Comparison of ENCODE assay signal across 1 cellular context in the genomic region with DNA sequence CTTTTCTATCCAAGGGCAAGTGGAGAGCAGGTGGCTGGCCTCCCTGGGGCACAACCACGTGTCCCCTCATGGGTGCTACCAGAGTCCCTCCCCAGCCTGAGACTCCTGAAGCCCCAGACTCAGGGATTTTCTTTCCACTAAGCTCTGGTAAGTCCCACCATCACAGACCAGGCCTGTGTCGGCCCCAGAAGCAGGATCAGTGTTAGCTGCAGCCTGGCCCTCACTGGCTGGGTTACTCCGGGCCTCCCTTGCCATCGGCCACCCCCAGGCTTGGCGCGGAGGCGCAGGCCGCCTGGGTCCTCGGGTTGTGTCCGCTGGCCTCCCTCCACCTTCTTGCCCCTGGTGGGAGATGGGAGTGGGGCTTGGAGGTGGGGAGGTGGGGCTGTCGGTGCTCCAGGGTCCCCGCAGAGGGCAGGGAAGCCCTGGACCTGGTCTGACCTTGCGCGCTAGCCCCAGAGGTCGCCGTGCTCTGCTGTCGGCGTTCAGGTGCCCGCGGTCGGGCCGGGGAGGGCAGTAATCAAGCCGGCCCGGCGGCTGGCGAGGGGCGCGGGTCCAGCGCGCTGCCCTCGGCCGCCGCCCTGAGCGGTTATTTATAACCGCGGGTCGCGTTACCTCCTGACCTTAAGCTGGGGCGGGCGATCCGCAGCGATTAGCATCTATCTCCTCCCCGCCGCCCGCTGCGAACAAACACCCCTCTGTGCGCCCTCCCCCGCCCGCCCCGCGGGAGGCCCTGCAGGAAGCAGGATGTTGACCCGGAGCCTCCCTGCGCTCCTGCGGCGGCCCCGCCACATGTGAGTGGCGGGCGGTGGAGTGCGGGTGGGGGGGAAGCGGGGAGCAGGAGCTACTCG.
TF ChIP-seq lines count a peak whose summit lies in the region.

No MANE protein-coding gene starts in this region.

TF ChIP-seq in K562, 482 proteins besides CTCF, POLR2A, EP300 and RAD21 (continued from another document and continues in another):
- TF ChIP-seq, protein P1, sequence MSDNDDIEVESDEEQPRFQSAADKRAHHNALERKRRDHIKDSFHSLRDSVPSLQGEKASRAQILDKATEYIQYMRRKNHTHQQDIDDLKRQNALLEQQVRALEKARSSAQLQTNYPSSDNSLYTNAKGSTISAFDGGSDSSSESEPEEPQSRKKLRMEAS (CRISPR knock-in tag; IDR thresholded peaks at IDR 0.05) = peak; percentile 59
- TF ChIP-seq, protein P2, sequence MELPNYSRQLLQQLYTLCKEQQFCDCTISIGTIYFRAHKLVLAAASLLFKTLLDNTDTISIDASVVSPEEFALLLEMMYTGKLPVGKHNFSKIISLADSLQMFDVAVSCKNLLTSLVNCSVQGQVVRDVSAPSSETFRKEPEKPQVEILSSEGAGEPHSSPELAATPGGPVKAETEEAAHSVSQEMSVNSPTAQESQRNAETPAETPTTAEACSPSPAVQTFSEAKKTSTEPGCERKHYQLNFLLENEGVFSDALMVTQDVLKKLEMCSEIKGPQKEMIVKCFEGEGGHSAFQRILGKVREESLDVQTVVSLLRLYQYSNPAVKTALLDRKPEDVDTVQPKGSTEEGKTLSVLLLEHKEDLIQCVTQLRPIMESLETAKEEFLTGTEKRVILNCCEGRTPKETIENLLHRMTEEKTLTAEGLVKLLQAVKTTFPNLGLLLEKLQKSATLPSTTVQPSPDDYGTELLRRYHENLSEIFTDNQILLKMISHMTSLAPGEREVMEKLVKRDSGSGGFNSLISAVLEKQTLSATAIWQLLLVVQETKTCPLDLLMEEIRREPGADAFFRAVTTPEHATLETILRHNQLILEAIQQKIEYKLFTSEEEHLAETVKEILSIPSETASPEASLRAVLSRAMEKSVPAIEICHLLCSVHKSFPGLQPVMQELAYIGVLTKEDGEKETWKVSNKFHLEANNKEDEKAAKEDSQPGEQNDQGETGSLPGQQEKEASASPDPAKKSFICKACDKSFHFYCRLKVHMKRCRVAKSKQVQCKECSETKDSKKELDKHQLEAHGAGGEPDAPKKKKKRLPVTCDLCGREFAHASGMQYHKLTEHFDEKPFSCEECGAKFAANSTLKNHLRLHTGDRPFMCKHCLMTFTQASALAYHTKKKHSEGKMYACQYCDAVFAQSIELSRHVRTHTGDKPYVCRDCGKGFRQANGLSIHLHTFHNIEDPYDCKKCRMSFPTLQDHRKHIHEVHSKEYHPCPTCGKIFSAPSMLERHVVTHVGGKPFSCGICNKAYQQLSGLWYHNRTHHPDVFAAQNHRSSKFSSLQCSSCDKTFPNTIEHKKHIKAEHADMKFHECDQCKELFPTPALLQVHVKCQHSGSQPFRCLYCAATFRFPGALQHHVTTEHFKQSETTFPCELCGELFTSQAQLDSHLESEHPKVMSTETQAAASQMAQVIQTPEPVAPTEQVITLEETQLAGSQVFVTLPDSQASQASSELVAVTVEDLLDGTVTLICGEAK (IDR thresholded peaks at IDR 0.05) = no peak
- TF ChIP-seq, protein P2 (CRISPR knock-in tag; IDR thresholded peaks at IDR 0.05) = no peak
- peak; percentile 54; the same call in 1 of the 2 replicates for TF ChIP-seq ZBTB17 (CRISPR knock-in tag; IDR thresholded peaks at IDR 0.05)
- TF ChIP-seq ZNF274 (IDR thresholded peaks at IDR 0.05; ENCODE audit: borderline replicate concordance, low read depth, low read length) = no peak
- TF ChIP-seq NR2F6 (CRISPR knock-in tag; IDR thresholded peaks at IDR 0.05) = 0 out of 2 replicates have a peak, but pooled peaks have one; percentile 72
- no peak for TF ChIP-seq ZNF696 (CRISPR knock-in tag; conservative IDR thresholded peaks at IDR 0.05)
- TF ChIP-seq, protein P3, sequence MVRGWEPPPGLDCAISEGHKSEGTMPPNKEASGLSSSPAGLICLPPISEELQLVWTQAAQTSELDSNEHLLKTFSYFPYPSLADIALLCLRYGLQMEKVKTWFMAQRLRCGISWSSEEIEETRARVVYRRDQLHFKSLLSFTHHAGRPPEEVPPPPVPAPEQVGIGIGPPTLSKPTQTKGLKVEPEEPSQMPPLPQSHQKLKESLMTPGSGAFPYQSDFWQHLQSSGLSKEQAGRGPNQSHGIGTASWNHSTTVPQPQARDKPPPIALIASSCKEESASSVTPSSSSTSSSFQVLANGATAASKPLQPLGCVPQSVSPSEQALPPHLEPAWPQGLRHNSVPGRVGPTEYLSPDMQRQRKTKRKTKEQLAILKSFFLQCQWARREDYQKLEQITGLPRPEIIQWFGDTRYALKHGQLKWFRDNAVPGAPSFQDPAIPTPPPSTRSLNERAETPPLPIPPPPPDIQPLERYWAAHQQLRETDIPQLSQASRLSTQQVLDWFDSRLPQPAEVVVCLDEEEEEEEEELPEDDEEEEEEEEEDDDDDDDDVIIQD (CRISPR knock-in tag; IDR thresholded peaks at IDR 0.05) = no peak
- TF ChIP-seq, protein P4, sequence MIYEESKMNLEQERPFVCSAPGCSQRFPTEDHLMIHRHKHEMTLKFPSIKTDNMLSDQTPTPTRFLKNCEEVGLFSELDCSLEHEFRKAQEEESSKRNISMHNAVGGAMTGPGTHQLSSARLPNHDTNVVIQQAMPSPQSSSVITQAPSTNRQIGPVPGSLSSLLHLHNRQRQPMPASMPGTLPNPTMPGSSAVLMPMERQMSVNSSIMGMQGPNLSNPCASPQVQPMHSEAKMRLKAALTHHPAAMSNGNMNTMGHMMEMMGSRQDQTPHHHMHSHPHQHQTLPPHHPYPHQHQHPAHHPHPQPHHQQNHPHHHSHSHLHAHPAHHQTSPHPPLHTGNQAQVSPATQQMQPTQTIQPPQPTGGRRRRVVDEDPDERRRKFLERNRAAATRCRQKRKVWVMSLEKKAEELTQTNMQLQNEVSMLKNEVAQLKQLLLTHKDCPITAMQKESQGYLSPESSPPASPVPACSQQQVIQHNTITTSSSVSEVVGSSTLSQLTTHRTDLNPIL (CRISPR knock-in tag; IDR thresholded peaks at IDR 0.05) = no peak
- TF ChIP-seq ZNF584 (CRISPR knock-in tag; IDR thresholded peaks at IDR 0.05; ENCODE audit: low read depth) = peak; percentile 68
- no peak for TF ChIP-seq ZBTB8A (IDR thresholded peaks at IDR 0.05; ENCODE audit: partially characterized antibody)
- TF ChIP-seq POLR2AphosphoS5 (IDR thresholded peaks at IDR 0.05; ENCODE audit: control insufficient read depth, insufficient read depth, low read depth, low read length) = 0 out of 2 replicates have a peak, but pooled peaks have one; percentile 56
- TF ChIP-seq KAT2B (IDR thresholded peaks at IDR 0.05; ENCODE audit: low read depth, low read length) = no peak
- no peak for TF ChIP-seq XRCC4 (IDR thresholded peaks at IDR 0.05; ENCODE audit: extremely low read depth, insufficient read depth, insufficient read length)
- TF ChIP-seq U2AF2 (optimal IDR thresholded peaks at IDR 0.05; ENCODE audit: low read depth, low read length) = no peak
- TF ChIP-seq, protein P5, sequence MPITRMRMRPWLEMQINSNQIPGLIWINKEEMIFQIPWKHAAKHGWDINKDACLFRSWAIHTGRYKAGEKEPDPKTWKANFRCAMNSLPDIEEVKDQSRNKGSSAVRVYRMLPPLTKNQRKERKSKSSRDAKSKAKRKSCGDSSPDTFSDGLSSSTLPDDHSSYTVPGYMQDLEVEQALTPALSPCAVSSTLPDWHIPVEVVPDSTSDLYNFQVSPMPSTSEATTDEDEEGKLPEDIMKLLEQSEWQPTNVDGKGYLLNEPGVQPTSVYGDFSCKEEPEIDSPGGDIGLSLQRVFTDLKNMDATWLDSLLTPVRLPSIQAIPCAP (CRISPR knock-in tag; IDR thresholded peaks at IDR 0.05; ENCODE audit: borderline replicate concordance) = no peak
- no peak for TF ChIP-seq TAF15 (IDR thresholded peaks at IDR 0.05; ENCODE audit: low read depth, low read length)
- TF ChIP-seq ZNF316 (IDR thresholded peaks at IDR 0.05) = no peak
- no peak for TF ChIP-seq ZNF354B (CRISPR knock-in tag; IDR thresholded peaks at IDR 0.05)
- no peak for TF ChIP-seq STAT5B (CRISPR knock-in tag; IDR thresholded peaks at IDR 0.05)
- TF ChIP-seq LEF1 (IDR thresholded peaks at IDR 0.05) = peak; percentile 52
- no peak for TF ChIP-seq SMAD1 (IDR thresholded peaks at IDR 0.05; ENCODE audit: low read depth, low read length, partially characterized antibody)
- peak; percentile 77; the same call in 1 of the 2 replicates for TF ChIP-seq GATAD2A (IDR thresholded peaks at IDR 0.05)
- TF ChIP-seq ESRRA (IDR thresholded peaks at IDR 0.05; ENCODE audit: borderline replicate concordance, low read depth) = peak; percentile 92
- TF ChIP-seq, protein P6, sequence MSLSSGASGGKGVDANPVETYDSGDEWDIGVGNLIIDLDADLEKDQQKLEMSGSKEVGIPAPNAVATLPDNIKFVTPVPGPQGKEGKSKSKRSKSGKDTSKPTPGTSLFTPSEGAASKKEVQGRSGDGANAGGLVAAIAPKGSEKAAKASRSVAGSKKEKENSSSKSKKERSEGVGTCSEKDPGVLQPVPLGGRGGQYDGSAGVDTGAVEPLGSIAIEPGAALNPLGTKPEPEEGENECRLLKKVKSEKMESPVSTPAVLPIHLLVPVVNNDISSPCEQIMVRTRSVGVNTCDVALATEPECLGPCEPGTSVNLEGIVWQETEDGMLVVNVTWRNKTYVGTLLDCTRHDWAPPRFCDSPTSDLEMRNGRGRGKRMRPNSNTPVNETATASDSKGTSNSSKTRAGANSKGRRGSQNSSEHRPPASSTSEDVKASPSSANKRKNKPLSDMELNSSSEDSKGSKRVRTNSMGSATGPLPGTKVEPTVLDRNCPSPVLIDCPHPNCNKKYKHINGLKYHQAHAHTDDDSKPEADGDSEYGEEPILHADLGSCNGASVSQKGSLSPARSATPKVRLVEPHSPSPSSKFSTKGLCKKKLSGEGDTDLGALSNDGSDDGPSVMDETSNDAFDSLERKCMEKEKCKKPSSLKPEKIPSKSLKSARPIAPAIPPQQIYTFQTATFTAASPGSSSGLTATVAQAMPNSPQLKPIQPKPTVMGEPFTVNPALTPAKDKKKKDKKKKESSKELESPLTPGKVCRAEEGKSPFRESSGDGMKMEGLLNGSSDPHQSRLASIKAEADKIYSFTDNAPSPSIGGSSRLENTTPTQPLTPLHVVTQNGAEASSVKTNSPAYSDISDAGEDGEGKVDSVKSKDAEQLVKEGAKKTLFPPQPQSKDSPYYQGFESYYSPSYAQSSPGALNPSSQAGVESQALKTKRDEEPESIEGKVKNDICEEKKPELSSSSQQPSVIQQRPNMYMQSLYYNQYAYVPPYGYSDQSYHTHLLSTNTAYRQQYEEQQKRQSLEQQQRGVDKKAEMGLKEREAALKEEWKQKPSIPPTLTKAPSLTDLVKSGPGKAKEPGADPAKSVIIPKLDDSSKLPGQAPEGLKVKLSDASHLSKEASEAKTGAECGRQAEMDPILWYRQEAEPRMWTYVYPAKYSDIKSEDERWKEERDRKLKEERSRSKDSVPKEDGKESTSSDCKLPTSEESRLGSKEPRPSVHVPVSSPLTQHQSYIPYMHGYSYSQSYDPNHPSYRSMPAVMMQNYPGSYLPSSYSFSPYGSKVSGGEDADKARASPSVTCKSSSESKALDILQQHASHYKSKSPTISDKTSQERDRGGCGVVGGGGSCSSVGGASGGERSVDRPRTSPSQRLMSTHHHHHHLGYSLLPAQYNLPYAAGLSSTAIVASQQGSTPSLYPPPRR (CRISPR knock-in tag; IDR thresholded peaks at IDR 0.05; ENCODE audit: borderline replicate concordance) = no peak
- TF ChIP-seq RBM39 (optimal IDR thresholded peaks at IDR 0.05; ENCODE audit: low read depth, low read length) = no peak
- TF ChIP-seq, protein P7, sequence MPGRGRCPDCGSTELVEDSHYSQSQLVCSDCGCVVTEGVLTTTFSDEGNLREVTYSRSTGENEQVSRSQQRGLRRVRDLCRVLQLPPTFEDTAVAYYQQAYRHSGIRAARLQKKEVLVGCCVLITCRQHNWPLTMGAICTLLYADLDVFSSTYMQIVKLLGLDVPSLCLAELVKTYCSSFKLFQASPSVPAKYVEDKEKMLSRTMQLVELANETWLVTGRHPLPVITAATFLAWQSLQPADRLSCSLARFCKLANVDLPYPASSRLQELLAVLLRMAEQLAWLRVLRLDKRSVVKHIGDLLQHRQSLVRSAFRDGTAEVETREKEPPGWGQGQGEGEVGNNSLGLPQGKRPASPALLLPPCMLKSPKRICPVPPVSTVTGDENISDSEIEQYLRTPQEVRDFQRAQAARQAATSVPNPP (IDR thresholded peaks at IDR 0.05; ENCODE audit: borderline replicate concordance, insufficient read depth, insufficient read length) = no peak
- no peak for TF ChIP-seq ZNF12 (CRISPR knock-in tag; IDR thresholded peaks at IDR 0.05)
